ENCODE assay signal across 4 cellular contexts in the genomic region with DNA sequence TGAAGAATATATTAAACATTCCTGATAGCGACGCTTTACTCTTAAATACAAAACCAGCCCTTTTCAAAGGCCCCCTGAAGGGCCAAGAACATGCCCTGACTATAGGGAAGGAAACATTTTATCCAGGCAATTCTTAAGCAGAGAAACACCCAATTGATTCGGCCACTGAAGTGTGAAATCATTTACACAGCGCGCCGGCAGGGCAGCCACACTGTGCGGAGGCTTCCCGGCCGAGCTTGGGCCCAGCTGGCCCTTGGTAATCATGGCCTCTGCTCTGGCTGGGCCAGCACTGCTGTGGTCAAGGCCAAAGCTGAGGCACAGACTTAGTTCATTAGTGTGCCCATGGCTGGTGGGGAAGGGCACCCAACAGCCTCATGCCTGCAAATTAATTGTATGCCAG.
"Had no signal": no experiment of that assay in that cellular context is flagged by ENCODE, and none has a peak within 500 bp of the region (broad histone marks: within the 10 kb centered on the region; RNA-seq: fewer than 3 reads in every experiment).

No MANE protein-coding gene starts in this region.

- H2AFZ ChIP-seq: GM23338 had no signal

- H3K4me3 Mint-ChIP-seq: GM23338, H9 had no signal

- ATAC-seq: GM23338 had no signal

- H3K9me3 Mint-ChIP-seq: H9 had no signal

- H3K27ac Mint-ChIP-seq: GM23338, H9 had no signal

- H3K4me3 ChIP-seq: GM23338 had no signal

- DNase-seq: H9, HCEC 1CT, IMR-90 had no signal
